ENCODE assay signal across 10 cellular contexts in the genomic region with DNA sequence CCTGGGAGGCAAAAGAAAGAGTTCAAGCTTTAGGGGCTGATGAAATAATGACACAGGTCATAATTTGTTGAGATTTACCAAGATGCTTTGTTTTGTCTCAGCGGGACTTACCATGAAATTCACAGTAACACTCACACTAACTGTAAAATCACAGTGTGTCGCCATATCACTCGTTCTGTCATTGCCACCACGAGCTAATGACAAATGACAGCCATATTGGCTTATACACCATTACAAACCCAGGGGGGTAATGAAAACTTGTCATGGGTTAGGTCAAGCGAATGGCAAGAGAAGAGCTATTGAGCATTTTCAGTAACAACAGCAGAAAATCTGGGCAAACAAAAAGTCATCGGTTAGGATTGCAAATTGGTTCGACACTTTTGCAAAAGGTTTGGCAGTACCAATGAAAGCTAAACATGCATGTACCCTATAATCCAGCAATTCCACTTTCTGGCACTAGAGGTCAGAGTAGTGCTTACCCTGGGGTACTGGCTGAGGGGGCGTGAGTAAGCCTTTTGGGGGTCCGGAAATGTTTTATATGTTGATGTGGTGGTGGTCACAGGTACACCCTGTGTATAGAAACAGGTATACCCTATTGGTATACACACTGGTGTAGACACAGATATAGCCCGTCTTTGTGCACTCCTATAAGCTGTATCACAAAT.
DNase-seq lines count a peak whose midpoint lies in the region; ATAC-seq and TF ChIP-seq lines count a peak whose summit lies in the region.
"Had no signal": no experiment of that assay in that cellular context is flagged by ENCODE, and none has a peak within 500 bp of the region (broad histone marks: within the 10 kb centered on the region; RNA-seq: fewer than 3 reads in every experiment).

No MANE protein-coding gene starts in this region.

- no peaks in the 10 kb centered on the region for H3K4me1 ChIP-seq in left ventricle myocardium inferior
- H3K4me1 ChIP-seq: tibial nerve had no signal

- no peak overlapping the region for H3K27ac Mint-ChIP-seq in type B pancreatic cell
- H3K27ac Mint-ChIP-seq: activated B cell treated with CpG ODN at 0.5 μM for 24 hours had no signal

- H3K4me1 Mint-ChIP-seq in type B pancreatic cell (ENCODE audit: unreplicated experiment) = peaks cover 3% of the 10 kb centered on the region
- H3K4me1 Mint-ChIP-seq: activated B cell treated with CpG ODN at 0.5 μM for 24 hours had no signal

- no peak overlapping the region for H3K4me3 ChIP-seq in left ventricle myocardium inferior
- no peak overlapping the region for H3K4me3 ChIP-seq in epithelial cell of proximal tubule (ENCODE audit: low read depth, low read length)
- H3K4me3 ChIP-seq: tibial nerve had no signal

- no peak overlapping the region for H3K4me3 Mint-ChIP-seq in type B pancreatic cell
- H3K4me3 Mint-ChIP-seq: activated B cell treated with CpG ODN at 0.5 μM for 24 hours had no signal

- DNase-seq in left ventricle myocardium inferior (no peak), Right ventricle myocardium inferior (ENCODE audit: missing footprints) (no peak), NCI-H69 (lab: John Stamatoyannopoulos, UW) (peak; percentile 32), epithelial cell of proximal tubule (ENCODE audit: low read depth) (no peak), type B pancreatic cell (ENCODE audit: extremely low spot score, unreplicated experiment) (no peak), NCI-H1436 treated with DMSO at 0.1 percent for 48 hours (lab: John Stamatoyannopoulos, UW) (no peak)
- DNase-seq: activated B cell treated with CpG ODN at 0.5 μM for 24 hours had no signal

- H3K9me3 ChIP-seq in left ventricle myocardium inferior (replicated peaks) = no peaks in the 10 kb centered on the region
- H3K9me3 ChIP-seq: tibial nerve had no signal

- H3K27me3 Mint-ChIP-seq in type B pancreatic cell = no peaks in the 10 kb centered on the region
- H3K27me3 Mint-ChIP-seq: activated B cell treated with CpG ODN at 0.5 μM for 24 hours had no signal

- no peaks in the 10 kb centered on the region for H3K36me3 ChIP-seq in left ventricle myocardium inferior
- H3K36me3 ChIP-seq: tibial nerve had no signal

- ATAC-seq in Right ventricle myocardium inferior (no peak), GM18519 (IDR thresholded peaks at IDR 0.05; ENCODE audit: low FRiP score, unreplicated experiment) (no peak), GM19023 (IDR thresholded peaks at IDR 0.05; ENCODE audit: unreplicated experiment) (no peak)

- intact Hi-C loops in left ventricle myocardium inferior (cut with micrococcal nuclease) = no loop called here
- intact Hi-C loops in Right ventricle myocardium inferior (cut with DNase I) = loop anchor here (10.0 kb wide), 1 partner anchor 260 kb away; no protein-coding TSS in a partner anchor

- H3K9me3 Mint-ChIP-seq in type B pancreatic cell = peaks cover 3% of the 10 kb centered on the region
- H3K9me3 Mint-ChIP-seq: activated B cell treated with CpG ODN at 0.5 μM for 24 hours had no signal

- no peaks in the 10 kb centered on the region for H3K27me3 ChIP-seq in left ventricle myocardium inferior (ENCODE audit: low read depth)
- H3K27me3 ChIP-seq: tibial nerve had no signal

- peaks cover 8% of the 10 kb centered on the region for H3K36me3 Mint-ChIP-seq in type B pancreatic cell

- no peak overlapping the region for H3K27ac ChIP-seq in left ventricle myocardium inferior (replicated peaks)
- H3K27ac ChIP-seq: tibial nerve had no signal

- TF ChIP-seq CTCF in left ventricle myocardium inferior (IDR thresholded peaks at IDR 0.05; ENCODE audit: borderline replicate concordance) = peak; percentile 49
- peak; percentile 58 for TF ChIP-seq CTCF in epithelial cell of proximal tubule (conservative IDR thresholded peaks at IDR 0.05; ENCODE audit: low read depth, low read length)
- TF ChIP-seq CTCF in type B pancreatic cell (conservative IDR thresholded peaks at IDR 0.05) = peak; percentile 72
